ENCODE assay signal across 16 cellular contexts in the genomic region with DNA sequence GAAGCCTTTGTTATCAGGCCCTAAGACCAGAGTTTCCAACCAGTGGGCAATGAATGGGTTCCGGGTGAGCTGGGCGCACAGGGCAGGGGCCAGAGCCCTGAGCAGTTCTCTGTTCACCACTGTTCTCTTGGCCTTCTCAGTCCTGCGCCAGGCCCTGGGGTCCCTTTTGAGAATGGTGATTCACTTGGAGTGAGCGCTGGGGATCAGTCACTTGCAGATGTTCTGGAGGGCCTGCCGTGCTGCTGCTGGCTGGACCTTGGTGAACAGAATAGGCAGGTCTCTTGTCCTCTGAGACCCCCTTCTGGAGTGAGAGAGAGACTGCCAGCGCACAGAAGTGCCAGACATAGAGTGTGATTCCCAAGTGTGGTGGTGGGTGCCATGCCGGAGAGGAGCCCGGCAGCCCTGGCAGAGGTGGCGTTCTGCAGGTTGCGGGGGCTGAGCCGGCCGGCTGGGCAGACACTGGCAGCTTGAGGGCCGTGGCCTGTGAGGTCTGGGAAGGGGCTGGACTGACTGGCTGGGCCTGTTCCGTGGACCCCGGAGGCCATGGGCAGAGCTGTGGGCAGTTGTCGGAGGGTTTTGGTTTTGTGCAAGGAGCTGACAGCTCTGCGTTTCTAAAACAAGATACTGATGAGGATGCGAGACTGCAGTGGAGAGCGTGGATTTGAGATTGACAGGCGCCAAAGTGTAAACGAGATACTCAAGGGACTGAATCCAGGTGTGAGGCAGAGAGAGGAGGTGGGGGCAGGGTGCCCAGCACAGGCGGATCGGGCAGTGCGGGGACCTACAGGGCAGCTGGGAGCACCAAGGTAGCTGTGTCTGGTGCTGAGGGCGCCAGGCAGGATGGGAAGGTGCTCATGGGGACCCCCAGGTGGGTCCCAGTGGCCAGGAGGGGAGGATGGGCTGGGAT. TPM values are rescaled to one million over a fixed set of nuclear protein-coding genes. Genes with fewer than 3 reads are reported as not detected.
"Had no signal": no experiment of that assay in that cellular context is flagged by ENCODE, and none has a peak within 500 bp of the region (broad histone marks: within the 10 kb centered on the region; RNA-seq: fewer than 3 reads in every experiment).

No MANE protein-coding gene starts in this region.

- H3K9me3 ChIP-seq: colonic mucosa, psoas muscle, right lobe of liver, thyroid gland, uterus had no signal

- H3K4me3 Mint-ChIP-seq: activated CD8-positive, alpha-beta memory T cell treated with anti-CD3 and anti-CD28 coated beads, Interleukin-2, amount 10 ng/mL, durations not matched to agents 7 days and 5 days; activated naive CD4-positive, alpha-beta T cell treated with anti-CD3 and anti-CD28 coated beads, Interleukin-2, amount 50 U/mL, for 24 hours; natural killer cell treated with Interleukin-12 subunit alpha and Interleukin-12 subunit beta and Interleukin-15 and Interleukin-18, amount 100 ng/mL, for 72 hours had no signal

- H3K36me3 ChIP-seq: colonic mucosa, uterus had no signal

- DNase-seq: activated CD4-positive, alpha-beta T cell treated with anti-CD3 and anti-CD28 coated beads, Interleukin-2, amount 50 U/mL, for 48 hours; activated CD8-positive, alpha-beta memory T cell treated with anti-CD3 and anti-CD28 coated beads, Interleukin-2, amount 10 ng/mL, durations not matched to agents 7 days and 5 days; activated effector memory CD4-positive, alpha-beta T cell treated with Interleukin-2 at 50 U/mL for 16 hours; activated T-cell treated with anti-CD3 and anti-CD28 coated beads, Interleukin-2, amount 50 U/mL, for 1 hour; central memory CD4-positive, alpha-beta T cell; colonic mucosa; foreskin keratinocyte; kidney glomerular epithelial cell; psoas muscle; right lobe of liver; SW 1271; thyroid gland; uterus had no signal

- H3K4me3 ChIP-seq: colonic mucosa, psoas muscle, right lobe of liver, thyroid gland, uterus had no signal

- H3K9me3 Mint-ChIP-seq: activated naive CD4-positive, alpha-beta T cell treated with anti-CD3 and anti-CD28 coated beads, Interleukin-2, amount 50 U/mL, for 24 hours; natural killer cell treated with Interleukin-12 subunit alpha and Interleukin-12 subunit beta and Interleukin-15 and Interleukin-18, amount 100 ng/mL, for 72 hours had no signal

- H3K27ac Mint-ChIP-seq: activated CD8-positive, alpha-beta memory T cell treated with anti-CD3 and anti-CD28 coated beads, Interleukin-2, amount 10 ng/mL, durations not matched to agents 7 days and 5 days had no signal

- H3K27ac ChIP-seq: colonic mucosa, foreskin keratinocyte, psoas muscle, right lobe of liver, thyroid gland, uterus had no signal

- H3K27me3 Mint-ChIP-seq: activated CD8-positive, alpha-beta memory T cell treated with anti-CD3 and anti-CD28 coated beads, Interleukin-2, amount 10 ng/mL, durations not matched to agents 7 days and 5 days; activated naive CD4-positive, alpha-beta T cell treated with anti-CD3 and anti-CD28 coated beads, Interleukin-2, amount 50 U/mL, for 24 hours; natural killer cell treated with Interleukin-12 subunit alpha and Interleukin-12 subunit beta and Interleukin-15 and Interleukin-18, amount 100 ng/mL, for 72 hours had no signal

- H3K4me1 Mint-ChIP-seq: activated naive CD4-positive, alpha-beta T cell treated with anti-CD3 and anti-CD28 coated beads, Interleukin-2, amount 50 U/mL, for 24 hours had no signal

- H3K36me3 Mint-ChIP-seq: activated CD8-positive, alpha-beta memory T cell treated with anti-CD3 and anti-CD28 coated beads, Interleukin-2, amount 10 ng/mL, durations not matched to agents 7 days and 5 days; activated naive CD4-positive, alpha-beta T cell treated with anti-CD3 and anti-CD28 coated beads, Interleukin-2, amount 50 U/mL, for 24 hours; natural killer cell treated with Interleukin-12 subunit alpha and Interleukin-12 subunit beta and Interleukin-15 and Interleukin-18, amount 100 ng/mL, for 72 hours had no signal

- H3K27me3 ChIP-seq: colonic mucosa, foreskin keratinocyte, right lobe of liver, thyroid gland, uterus had no signal

- H3K4me1 ChIP-seq: colonic mucosa, foreskin keratinocyte, psoas muscle, thyroid gland, uterus had no signal

RNA-seq across cellular contexts. Expression of gene MRGPRF, which starts 48.0 kb away (rescaled TPM):
- total RNA-seq: activated CD8-positive, alpha-beta memory T cell treated with anti-CD3 and anti-CD28 coated beads, Interleukin-2, amount 10 ng/mL, durations not matched to agents 7 days and 5 days; endothelial cell of umbilical vein; natural killer cell treated with Interleukin-12 subunit alpha and Interleukin-12 subunit beta and Interleukin-15 and Interleukin-18, amount 100 ng/mL, for 72 hours had no signal
- polyA plus RNA-seq: endothelial cell of umbilical vein had no signal
